Comparison of ENCODE assay signal across 7 cellular contexts in the genomic region with DNA sequence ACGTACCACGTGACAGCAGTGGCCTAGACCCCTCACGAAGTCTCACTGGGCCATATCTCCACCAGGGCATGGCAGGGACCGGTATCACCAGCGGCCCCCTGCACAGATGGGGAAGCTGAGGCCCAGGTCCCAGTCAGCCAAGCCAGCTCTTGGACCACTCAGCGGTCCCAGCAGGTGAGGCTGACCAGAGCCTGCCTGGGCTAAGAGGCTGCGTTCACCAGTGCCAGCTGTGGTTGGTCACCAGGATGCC. TPM values are rescaled to one million over a fixed set of nuclear protein-coding genes. Genes with fewer than 3 reads are reported as not detected.
DNase-seq lines count a peak whose midpoint lies in the region; ATAC-seq and TF ChIP-seq lines count a peak whose summit lies in the region.

No MANE protein-coding gene starts in this region.

- H3K4me3 ChIP-seq in iPS-18c (ENCODE audit: insufficient read depth, low read depth, low read length) (peak overlapping the region; percentile 34), stomach (peak overlapping the region; percentile 38 to 79 (median 59))

- peak; percentile 1 for ATAC-seq in HG02571 (IDR thresholded peaks at IDR 0.05; ENCODE audit: unreplicated experiment)
- no peak for ATAC-seq in HG03565 (IDR thresholded peaks at IDR 0.05; ENCODE audit: unreplicated experiment)

- H3K9me3 ChIP-seq in iPS-18c (ENCODE audit: control insufficient read depth, insufficient read depth, low read length) (no peaks in the 10 kb centered on the region), stomach (no peaks in the 10 kb centered on the region)

- no peak for TF ChIP-seq POLR2A in stomach (IDR thresholded peaks at IDR 0.05)

- H3K4me3 Mint-ChIP-seq in activated CD4-positive, alpha-beta memory T cell treated with anti-CD3 and anti-CD28 coated beads for 36 hours, result peak overlapping the region; percentile 68

- no peaks in the 10 kb centered on the region for H3K9me3 Mint-ChIP-seq in activated CD4-positive, alpha-beta memory T cell treated with anti-CD3 and anti-CD28 coated beads for 36 hours

- H3K27ac Mint-ChIP-seq in activated CD4-positive, alpha-beta memory T cell treated with anti-CD3 and anti-CD28 coated beads for 36 hours, result peak overlapping the region; percentile 81

- peaks cover 3% of the 10 kb centered on the region for H3K36me3 Mint-ChIP-seq in activated CD4-positive, alpha-beta memory T cell treated with anti-CD3 and anti-CD28 coated beads for 36 hours

- no peak for TF ChIP-seq EP300 in stomach (IDR thresholded peaks at IDR 0.05)

- CTCF ChIA-PET in activated CD4-positive, alpha-beta memory T cell treated with anti-CD3 and anti-CD28 coated beads for 36 hours (lab: Charles Lee), result interaction anchor here (0.7 to 2.1 kb wide), 2 partner anchors 14 to 384 kb away, joined by 3 to 4 read pairs; no protein-coding TSS in a partner anchor

- intact Hi-C loops in activated CD4-positive, alpha-beta memory T cell treated with anti-CD3 and anti-CD28 coated beads for 36 hours (cut with micrococcal nuclease), result loop anchor here (1.0 to 2.0 kb wide), 4 partner anchors 11 to 171 kb away; partner anchors contain the start of gene OGFR
- intact Hi-C loops in stomach (cut with DNase I; ENCODE audit: low total_unique reads), result no loop called here

- peaks cover 28 to 57% (median 39%) of the 10 kb centered on the region in 4 donors for H3K4me1 ChIP-seq in stomach

- no peaks in the 10 kb centered on the region for H3K27me3 Mint-ChIP-seq in activated CD4-positive, alpha-beta memory T cell treated with anti-CD3 and anti-CD28 coated beads for 36 hours

- 17 to 69% (median 53%) methylated on average over 3 to 7 of the region's 7 CpGs for WGBS in stomach, 5 donors

- H3K4me1 Mint-ChIP-seq in activated CD4-positive, alpha-beta memory T cell treated with anti-CD3 and anti-CD28 coated beads for 36 hours (ENCODE audit: low read depth), result peaks cover 29% of the 10 kb centered on the region

- H3K36me3 ChIP-seq in stomach, result peaks cover 4 to 10% (median 8%) of the 10 kb centered on the region in 4 donors

- peak overlapping the region; percentile 75 to 97 (median 95) for H3K27ac ChIP-seq in stomach

- H3K27me3 ChIP-seq in stomach, result no peaks in the 10 kb centered on the region

- TF ChIP-seq CTCF in stomach (IDR thresholded peaks at IDR 0.05), result no peak

- POLR2A ChIA-PET in activated CD4-positive, alpha-beta memory T cell treated with anti-CD3 and anti-CD28 coated beads for 36 hours (lab: Charles Lee), result interaction anchor here (1.0 to 1.9 kb wide), 3 partner anchors 10 to 152 kb away, joined by 3 to 4 read pairs (median 3); no protein-coding TSS in a partner anchor

- DNase-seq in activated CD4-positive, alpha-beta memory T cell treated with anti-CD3 and anti-CD28 coated beads for 36 hours, result no peak
- DNase-seq in stomach, result no peak
- no peak for DNase-seq in NCI-H748 treated with DMSO at 0.1 percent for 48 hours (lab: John Stamatoyannopoulos, UW)
- no peak for DNase-seq in NCI-H1417 treated with DMSO at 0.1 percent for 48 hours (lab: John Stamatoyannopoulos, UW)

RNA-seq across cellular contexts. Expression of gene MRGBP, which starts 2.6 kb away (rescaled TPM):
- 10 to 100 TPM; 10.6 to 10.8 TPM for total RNA-seq in activated CD4-positive, alpha-beta memory T cell treated with anti-CD3 and anti-CD28 coated beads for 36 hours
- 10 to 100 TPM in 4 of 5 donors, 1 to 10 TPM in 1; 5.4 to 17.9 (median 10.5) TPM for total RNA-seq in stomach
- polyA plus RNA-seq in stomach, result 10 to 100 TPM in 1 of 3 donors, 1 to 10 TPM in 2; 6.6 to 10.7 (median 8.1) TPM

RNA-seq across cellular contexts. Expression of gene OGFR, which starts 11.0 kb away (rescaled TPM):
- 10 to 100 TPM; 35.0 to 39.0 TPM for total RNA-seq in activated CD4-positive, alpha-beta memory T cell treated with anti-CD3 and anti-CD28 coated beads for 36 hours
- 10 to 100 TPM; 20.1 to 75.3 (median 43.2) TPM for total RNA-seq in stomach
- 10 to 100 TPM; 31.9 to 51.9 (median 41.5) TPM for polyA plus RNA-seq in stomach

RNA-seq across cellular contexts. Expression of gene COL9A3, which starts 23.2 kb away (rescaled TPM):
- total RNA-seq in activated CD4-positive, alpha-beta memory T cell treated with anti-CD3 and anti-CD28 coated beads for 36 hours, result not detected
- total RNA-seq in stomach, result 10 to 100 TPM in 1 of 5 donors, 1 to 10 TPM in 1, not detected in 3; 2.3 to 18.2 TPM
- polyA plus RNA-seq in stomach, result 1 to 10 TPM; 2.4 to 5.2 (median 3.9) TPM
